In the genomic region with DNA sequence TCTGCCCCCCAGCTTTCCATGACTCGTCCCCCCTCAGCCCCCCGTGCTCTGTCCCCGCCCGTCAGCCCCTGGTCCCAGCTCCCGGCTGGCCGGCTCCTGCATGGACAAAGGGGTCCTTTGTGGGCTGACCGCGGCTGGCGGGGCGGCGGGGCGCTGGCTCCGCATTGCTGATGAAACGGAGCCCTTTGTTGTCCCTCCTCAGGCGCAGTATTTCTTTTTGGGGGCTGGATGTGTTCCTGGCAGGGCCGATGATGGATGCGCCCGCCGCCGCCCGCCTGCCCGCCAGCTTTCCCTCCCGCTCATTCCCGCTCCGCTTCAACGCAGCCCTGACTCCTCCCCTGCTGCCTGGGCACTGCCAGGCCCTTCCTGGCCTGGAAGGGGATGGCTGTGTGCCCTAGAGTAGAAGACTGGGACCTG, we compare ENCODE assay signal across 11 cellular contexts. TPM values are rescaled to one million over a fixed set of nuclear protein-coding genes. Genes with fewer than 3 reads are reported as not detected.
A peak's percentile ranks its signal among the peaks of the same experiment; 100 is the strongest.
DNase-seq lines count a peak whose midpoint lies in the region; ATAC-seq and TF ChIP-seq lines count a peak whose summit lies in the region.
"Had no signal": no experiment of that assay in that cellular context is flagged by ENCODE, and none has a peak within 500 bp of the region (broad histone marks: within the 10 kb centered on the region; RNA-seq: fewer than 3 reads in every experiment).

No MANE protein-coding gene starts in this region.

- H3K27me3 Mint-ChIP-seq in endodermal cell (ENCODE audit: insufficient read depth), result no peaks in the 10 kb centered on the region
- H3K27me3 Mint-ChIP-seq in nephron (ENCODE audit: low read depth), result no peaks in the 10 kb centered on the region

- H3K4me1 ChIP-seq in endodermal cell (ENCODE audit: control insufficient read depth, insufficient read depth, low read length) (no peaks in the 10 kb centered on the region), tibial artery (peaks cover 0 to 75% (median 69%) of the 10 kb centered on the region in 4 donors)

- peak overlapping the region; percentile 76 for H3K27ac Mint-ChIP-seq in endodermal cell
- peak overlapping the region; percentile 87 to 98 (median 95) for H3K27ac Mint-ChIP-seq in nephron

- H3K36me3 Mint-ChIP-seq in endodermal cell (ENCODE audit: low read depth) (peaks cover 23% of the 10 kb centered on the region), nephron (ENCODE audit: low read depth) (peaks cover 16% of the 10 kb centered on the region)

- DNase-seq in NCI-H526 (lab: John Stamatoyannopoulos, UW) (peak; percentile 40 to 73), NCI-H526 treated with DMSO at 0.1 percent for 48 hours (lab: John Stamatoyannopoulos, UW) (no peak), endodermal cell (no peak), tibial artery (no peak)
- DNase-seq: stimulated activated CD8-positive, alpha-beta memory T cell treated with anti-CD3 and anti-CD28 coated beads, Interleukin-4, amount 100 ng/mL, for 48 hours had no signal

- TF ChIP-seq CTCF in endodermal cell (conservative IDR thresholded peaks at IDR 0.05), result no peak
- no peak for TF ChIP-seq CTCF in nephron (IDR thresholded peaks at IDR 0.05; ENCODE audit: unreplicated experiment in 3 of 3)
- TF ChIP-seq CTCF in tibial artery (IDR thresholded peaks at IDR 0.05), result no peak

- H3K27ac ChIP-seq in endodermal cell (ENCODE audit: low read depth, low read length), result peak overlapping the region; percentile 100
- peak overlapping the region; percentile 34 to 63 for H3K27ac ChIP-seq in tibial artery
- H3K27ac ChIP-seq: neutrophil, SK-N-MC had no signal

- H3K9me3 Mint-ChIP-seq in endodermal cell, result no peaks in the 10 kb centered on the region
- H3K9me3 Mint-ChIP-seq in nephron, result no peaks in the 10 kb centered on the region

- H3K4me3 Mint-ChIP-seq in endodermal cell (no peak overlapping the region), nephron (peak overlapping the region; percentile 49 to 69 (median 65))

- 57 to 89% methylated on average over 12 to 26 of the region's 26 CpGs for WGBS in endodermal cell (ENCODE audit: insufficient coverage in 1 of 2, insufficient read length in 1 of 2), 2 experiments

- no peak for ATAC-seq in HG02970 (IDR thresholded peaks at IDR 0.05; ENCODE audit: low FRiP score, unreplicated experiment)
- ATAC-seq in GM21390 (IDR thresholded peaks at IDR 0.05; ENCODE audit: unreplicated experiment), result no peak
- no peak for ATAC-seq in HG03520 (IDR thresholded peaks at IDR 0.05; ENCODE audit: unreplicated experiment)

- H3K9ac ChIP-seq in endodermal cell (ENCODE audit: extremely low read depth, low read length, poor library complexity, severe bottlenecking), result no peak overlapping the region

- intact Hi-C loops in tibial artery (cut with DNase I; ENCODE audit: low total_unique reads), result no loop called here

- H3K9me3 ChIP-seq in endodermal cell (ENCODE audit: control insufficient read depth, low read length), result no peaks in the 10 kb centered on the region
- no peaks in the 10 kb centered on the region for H3K9me3 ChIP-seq in tibial artery
- H3K9me3 ChIP-seq: neutrophil had no signal

- H3K27me3 ChIP-seq in endodermal cell (ENCODE audit: control insufficient read depth, insufficient read depth, low read length, poor library complexity, severe bottlenecking), result no peaks in the 10 kb centered on the region
- H3K27me3 ChIP-seq in tibial artery, result no peaks in the 10 kb centered on the region

- H3K4me1 Mint-ChIP-seq in endodermal cell (peaks cover 15% of the 10 kb centered on the region), nephron (peaks cover 60% of the 10 kb centered on the region)

- H3K4me3 ChIP-seq in endodermal cell (ENCODE audit: low read length) (no peak overlapping the region), tibial artery (peak overlapping the region; percentile 30 to 43)
- H3K4me3 ChIP-seq: SK-N-MC had no signal

- no peaks in the 10 kb centered on the region for H3K36me3 ChIP-seq in endodermal cell (ENCODE audit: control insufficient read depth, insufficient read depth, low read length)
- peaks cover 7 to 24% (median 23%) of the 10 kb centered on the region in 3 donors for H3K36me3 ChIP-seq in tibial artery
- H3K36me3 ChIP-seq: neutrophil had no signal

RNA-seq across cellular contexts. Expression of gene CXXC5, which starts 28.8 kb away (rescaled TPM):
- 10 to 100 TPM; 50.5 to 67.9 TPM for total RNA-seq in endodermal cell
- polyA plus RNA-seq in endodermal cell (2013, experiment 1 of 2), result 107 TPM
- polyA plus RNA-seq in endodermal cell (2013, experiment 2 of 2), result 113 TPM

Comparison
In these comparisons a context has a peak if more than half of its experiments do, and no peak if none do; other contexts are left out.
1. DNase-seq: peak in NCI-H526 (2 of 2); none in NCI-H526 treated with DMSO at 0.1 percent for 48 hours (single experiment), endodermal cell (single experiment) and tibial artery (0 of 2).